In the genomic region with DNA sequence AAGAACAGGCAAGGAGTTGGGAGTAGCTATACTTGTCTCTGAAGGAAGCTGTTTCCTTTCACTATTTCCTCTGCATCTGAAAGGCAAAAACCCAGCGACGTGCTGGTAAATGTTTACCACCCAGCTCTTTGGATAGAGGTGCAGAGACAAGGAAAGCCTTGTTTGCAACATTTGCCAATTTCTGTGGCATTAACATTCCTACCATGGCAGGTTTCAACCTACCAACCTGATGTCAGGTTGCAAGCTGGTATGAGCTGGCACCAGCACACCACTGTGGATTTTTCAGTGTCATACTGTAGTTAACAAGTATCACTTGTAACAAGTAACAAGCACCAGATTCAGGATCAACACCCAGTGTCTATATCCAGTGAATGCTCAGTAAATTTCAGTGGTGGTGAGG, we compare ENCODE assay signal across 1 cellular context.
TF ChIP-seq lines count a peak whose summit lies in the region.

No MANE protein-coding gene starts in this region.

TF ChIP-seq in GM23338, 12 proteins besides CTCF, POLR2A, EP300 and RAD21 (continued from another document):
- TF ChIP-seq, protein P1, sequence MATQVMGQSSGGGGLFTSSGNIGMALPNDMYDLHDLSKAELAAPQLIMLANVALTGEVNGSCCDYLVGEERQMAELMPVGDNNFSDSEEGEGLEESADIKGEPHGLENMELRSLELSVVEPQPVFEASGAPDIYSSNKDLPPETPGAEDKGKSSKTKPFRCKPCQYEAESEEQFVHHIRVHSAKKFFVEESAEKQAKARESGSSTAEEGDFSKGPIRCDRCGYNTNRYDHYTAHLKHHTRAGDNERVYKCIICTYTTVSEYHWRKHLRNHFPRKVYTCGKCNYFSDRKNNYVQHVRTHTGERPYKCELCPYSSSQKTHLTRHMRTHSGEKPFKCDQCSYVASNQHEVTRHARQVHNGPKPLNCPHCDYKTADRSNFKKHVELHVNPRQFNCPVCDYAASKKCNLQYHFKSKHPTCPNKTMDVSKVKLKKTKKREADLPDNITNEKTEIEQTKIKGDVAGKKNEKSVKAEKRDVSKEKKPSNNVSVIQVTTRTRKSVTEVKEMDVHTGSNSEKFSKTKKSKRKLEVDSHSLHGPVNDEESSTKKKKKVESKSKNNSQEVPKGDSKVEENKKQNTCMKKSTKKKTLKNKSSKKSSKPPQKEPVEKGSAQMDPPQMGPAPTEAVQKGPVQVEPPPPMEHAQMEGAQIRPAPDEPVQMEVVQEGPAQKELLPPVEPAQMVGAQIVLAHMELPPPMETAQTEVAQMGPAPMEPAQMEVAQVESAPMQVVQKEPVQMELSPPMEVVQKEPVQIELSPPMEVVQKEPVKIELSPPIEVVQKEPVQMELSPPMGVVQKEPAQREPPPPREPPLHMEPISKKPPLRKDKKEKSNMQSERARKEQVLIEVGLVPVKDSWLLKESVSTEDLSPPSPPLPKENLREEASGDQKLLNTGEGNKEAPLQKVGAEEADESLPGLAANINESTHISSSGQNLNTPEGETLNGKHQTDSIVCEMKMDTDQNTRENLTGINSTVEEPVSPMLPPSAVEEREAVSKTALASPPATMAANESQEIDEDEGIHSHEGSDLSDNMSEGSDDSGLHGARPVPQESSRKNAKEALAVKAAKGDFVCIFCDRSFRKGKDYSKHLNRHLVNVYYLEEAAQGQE (IDR thresholded peaks at IDR 0.05; ENCODE audit: unreplicated experiment), result no peak
- TF ChIP-seq EZH2phosphoT487 (IDR thresholded peaks at IDR 0.05; ENCODE audit: unreplicated experiment), result no peak
